9 cellular contexts compared by ENCODE assay signal in genomic region chr17:45294506-45294905, GRCh38. TPM values are rescaled to one million over a fixed set of nuclear protein-coding genes. Genes with fewer than 3 reads are reported as not detected.
A peak's percentile ranks its signal among the peaks of the same experiment; 100 is the strongest.
DNase-seq lines count a peak whose midpoint lies in the region; ATAC-seq and TF ChIP-seq lines count a peak whose summit lies in the region.
"Had no signal": no experiment of that assay in that cellular context is flagged by ENCODE, and none has a peak within 500 bp of the region (broad histone marks: within the 10 kb centered on the region; RNA-seq: fewer than 3 reads in every experiment).

No MANE protein-coding gene starts in this region.

- no peak for ATAC-seq in activated T-cell treated with anti-CD3 and anti-CD28 coated beads, Interleukin-2, amount 50 U/mL, for 72 hours (replicated peaks in 1 of 2)
- no peak for ATAC-seq in activated T-cell treated with anti-CD3 and anti-CD28 coated beads, Interleukin-2, amount 50 U/mL, for 4 hours
- peak; percentile 74 to 77 for ATAC-seq in lower lobe of right lung
- no peak for ATAC-seq in GM21381 (IDR thresholded peaks at IDR 0.05; ENCODE audit: unreplicated experiment)

- H3K27ac Mint-ChIP-seq in activated T-cell treated with anti-CD3 and anti-CD28 coated beads, Interleukin-2, amount 50 U/mL, for 72 hours, result peak overlapping the region; percentile 68
- H3K27ac Mint-ChIP-seq in type B pancreatic cell, result peak overlapping the region; percentile 43

- TF ChIP-seq CTCF in lower lobe of right lung (IDR thresholded peaks at IDR 0.05), result no peak
- no peak for TF ChIP-seq CTCF in type B pancreatic cell (conservative IDR thresholded peaks at IDR 0.05)

- H3K36me3 ChIP-seq in lower lobe of right lung, result peaks cover 10% of the 10 kb centered on the region

- H3K4me1 ChIP-seq in lower lobe of right lung, result peaks cover 100% of the 10 kb centered on the region

- no peak overlapping the region for H3K4me3 ChIP-seq in lower lobe of right lung

- no peak for DNase-seq in activated T-cell treated with anti-CD3 and anti-CD28 coated beads, Interleukin-2, amount 50 U/mL, for 72 hours
- no peak for DNase-seq in activated T-cell treated with anti-CD3 and anti-CD28 coated beads, Interleukin-2, amount 50 U/mL, for 4 hours
- DNase-seq in T47D (ENCODE audit: low read depth in 1 of 2, low spot score in 1 of 2) (peak; percentile 64 to 86), lower lobe of right lung (no peak), type B pancreatic cell (ENCODE audit: extremely low spot score, unreplicated experiment) (no peak), NCI-H2081 (lab: John Stamatoyannopoulos, UW) (no peak), NCI-H2227 (lab: John Stamatoyannopoulos, UW; ENCODE audit: unreplicated experiment) (no peak)
- DNase-seq: NCI-H1092 treated with DMSO at 0.1 percent for 48 hours had no signal

- peaks cover 12 to 38% of the 10 kb centered on the region in 2 donors for H3K36me3 Mint-ChIP-seq in activated T-cell treated with anti-CD3 and anti-CD28 coated beads, Interleukin-2, amount 50 U/mL, for 72 hours (ENCODE audit: insufficient read depth in 2 of 2)
- peaks cover 17% of the 10 kb centered on the region for H3K36me3 Mint-ChIP-seq in activated T-cell treated with anti-CD3 and anti-CD28 coated beads, Interleukin-2, amount 50 U/mL, for 4 hours (ENCODE audit: insufficient read depth)
- peaks cover 13% of the 10 kb centered on the region for H3K36me3 Mint-ChIP-seq in type B pancreatic cell

- H3K27me3 Mint-ChIP-seq in activated T-cell treated with anti-CD3 and anti-CD28 coated beads, Interleukin-2, amount 50 U/mL, for 72 hours (ENCODE audit: low read depth), result no peaks in the 10 kb centered on the region
- H3K27me3 Mint-ChIP-seq in activated T-cell treated with anti-CD3 and anti-CD28 coated beads, Interleukin-2, amount 50 U/mL, for 4 hours (ENCODE audit: low read depth), result no peaks in the 10 kb centered on the region
- no peaks in the 10 kb centered on the region for H3K27me3 Mint-ChIP-seq in type B pancreatic cell

- H3K27ac ChIP-seq in lower lobe of right lung, result peak overlapping the region; percentile 76

- H3K4me3 Mint-ChIP-seq in activated T-cell treated with anti-CD3 and anti-CD28 coated beads, Interleukin-2, amount 50 U/mL, for 72 hours, result no peak overlapping the region
- no peak overlapping the region for H3K4me3 Mint-ChIP-seq in activated T-cell treated with anti-CD3 and anti-CD28 coated beads, Interleukin-2, amount 50 U/mL, for 4 hours
- no peak overlapping the region for H3K4me3 Mint-ChIP-seq in type B pancreatic cell

- H3K27me3 ChIP-seq in lower lobe of right lung (ENCODE audit: low read depth), result no peaks in the 10 kb centered on the region

- peaks cover 79% of the 10 kb centered on the region for H3K4me1 Mint-ChIP-seq in activated T-cell treated with anti-CD3 and anti-CD28 coated beads, Interleukin-2, amount 50 U/mL, for 72 hours (ENCODE audit: low read depth)
- H3K4me1 Mint-ChIP-seq in activated T-cell treated with anti-CD3 and anti-CD28 coated beads, Interleukin-2, amount 50 U/mL, for 4 hours (ENCODE audit: low read depth), result peaks cover 73% of the 10 kb centered on the region
- H3K4me1 Mint-ChIP-seq in type B pancreatic cell (ENCODE audit: unreplicated experiment), result peaks cover 43% of the 10 kb centered on the region

- intact Hi-C loops in lower lobe of right lung (cut with DNase I), result no loop called here

- in situ Hi-C loops in T47D (cut with HindIII; ENCODE audit: low pct_unique_long_range_greater_than_20kb, low sequenced_read_pairs), result no loop called here

- no peaks in the 10 kb centered on the region for H3K9me3 Mint-ChIP-seq in activated T-cell treated with anti-CD3 and anti-CD28 coated beads, Interleukin-2, amount 50 U/mL, for 72 hours
- H3K9me3 Mint-ChIP-seq in activated T-cell treated with anti-CD3 and anti-CD28 coated beads, Interleukin-2, amount 50 U/mL, for 4 hours, result no peaks in the 10 kb centered on the region
- H3K9me3 Mint-ChIP-seq in type B pancreatic cell, result peaks cover 4% of the 10 kb centered on the region

- H3K9me3 ChIP-seq in lower lobe of right lung, result no peaks in the 10 kb centered on the region

RNA-seq across cellular contexts. Expression of gene MAP3K14, which starts 22.3 kb away (rescaled TPM):
- 10 to 100 TPM; 71.8 to 78.0 TPM for total RNA-seq in activated T-cell treated with anti-CD3 and anti-CD28 coated beads, Interleukin-2, amount 50 U/mL, for 72 hours
- 10 to 100 TPM; 76.3 to 88.2 (median 85.8) TPM for total RNA-seq in activated T-cell treated with anti-CD3 and anti-CD28 coated beads, Interleukin-2, amount 50 U/mL, for 4 hours
- total RNA-seq in lower lobe of right lung (9.3 TPM), type B pancreatic cell (ENCODE audit: low replicate concordance) (10.4 and 11.2 TPM in 2 replicates)

RNA-seq across cellular contexts. Expression of gene SPATA32, which starts 32.6 kb away (rescaled TPM):
- total RNA-seq in activated T-cell treated with anti-CD3 and anti-CD28 coated beads, Interleukin-2, amount 50 U/mL, for 72 hours, result 1 to 10 TPM; 1.4 to 1.7 TPM
- total RNA-seq in activated T-cell treated with anti-CD3 and anti-CD28 coated beads, Interleukin-2, amount 50 U/mL, for 4 hours, result under 1 TPM; 0.25 to 0.63 (median 0.27) TPM
- total RNA-seq in lower lobe of right lung (not detected), type B pancreatic cell (ENCODE audit: low replicate concordance) (not detected in 2 replicates)

Comparison
In these comparisons a context has a peak if more than half of its experiments do, and no peak if none do; other contexts are left out.
1. ATAC-seq: peak in lower lobe of right lung (2 of 2); none in activated T-cell treated with anti-CD3 and anti-CD28 coated beads, Interleukin-2, amount 50 U/mL, for 72 hours (0 of 2), activated T-cell treated with anti-CD3 and anti-CD28 coated beads, Interleukin-2, amount 50 U/mL, for 4 hours (0 of 2) and GM21381 (single experiment).
2. DNase-seq: peak in T47D (2 of 2); none in activated T-cell treated with anti-CD3 and anti-CD28 coated beads, Interleukin-2, amount 50 U/mL, for 72 hours (0 of 2), activated T-cell treated with anti-CD3 and anti-CD28 coated beads, Interleukin-2, amount 50 U/mL, for 4 hours (single experiment), lower lobe of right lung (single experiment), type B pancreatic cell (single experiment), NCI-H2081 (0 of 2) and NCI-H2227 (single experiment).